Comparison of ENCODE assay signal across 15 cellular contexts in the genomic region with DNA sequence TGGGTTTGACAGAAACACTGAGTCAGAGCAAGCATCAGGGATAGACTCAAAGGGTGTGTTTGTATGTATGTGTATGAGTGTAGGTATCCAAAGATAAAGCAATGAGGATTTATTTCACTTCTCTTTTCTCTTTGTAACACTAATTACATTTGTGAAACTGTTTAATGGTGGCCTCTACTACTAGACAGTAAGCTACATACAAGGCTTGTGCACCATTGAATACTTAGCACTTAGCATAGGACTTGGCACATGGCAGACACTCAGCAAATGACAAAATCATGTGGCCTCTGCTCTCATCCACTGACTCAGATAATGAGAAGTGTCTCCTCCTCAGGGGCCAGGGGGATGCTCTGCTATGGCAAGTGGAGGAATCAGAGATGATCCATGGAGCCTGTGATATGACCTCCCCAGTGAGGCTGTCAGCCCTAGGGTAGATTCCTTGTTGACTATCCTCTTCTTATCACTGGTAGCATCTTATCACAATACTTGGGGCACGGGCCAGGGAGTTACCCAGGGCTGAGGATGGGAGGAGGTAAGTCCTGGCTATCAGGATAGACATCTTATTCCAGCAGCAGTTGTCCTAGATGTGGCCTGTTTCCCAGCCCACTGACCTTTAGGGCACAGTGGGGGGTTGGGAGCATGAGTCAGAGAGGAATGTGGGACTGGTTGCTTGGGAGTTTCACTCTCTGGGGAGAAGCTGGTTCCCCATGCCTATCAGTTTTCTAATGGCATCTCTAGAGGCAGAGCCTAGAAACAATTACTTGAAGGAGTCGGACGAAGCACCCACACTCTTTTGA.
A peak's percentile ranks its signal among the peaks of the same experiment; 100 is the strongest.
DNase-seq lines count a peak whose midpoint lies in the region; ATAC-seq and TF ChIP-seq lines count a peak whose summit lies in the region.
"Had no signal": no experiment of that assay in that cellular context is flagged by ENCODE, and none has a peak within 500 bp of the region (broad histone marks: within the 10 kb centered on the region; RNA-seq: fewer than 3 reads in every experiment).

No MANE protein-coding gene starts in this region.

- no peaks in the 10 kb centered on the region for H4K20me1 ChIP-seq in GM23248 (ENCODE audit: insufficient read depth)

- H3K9me3 ChIP-seq in GM23248 (ENCODE audit: low read depth) (no peaks in the 10 kb centered on the region), suprapubic skin (no peaks in the 10 kb centered on the region)
- H3K9me3 ChIP-seq: ascending aorta, SK-N-SH had no signal

- H3K27me3 ChIP-seq in GM23248 (replicated peaks; ENCODE audit: insufficient read depth) (peaks cover 51% of the 10 kb centered on the region), suprapubic skin (peaks cover 2% of the 10 kb centered on the region)
- H3K27me3 ChIP-seq: ascending aorta had no signal

- H3K27ac ChIP-seq in GM23248 (no peak overlapping the region), epithelial cell of prostate (peak overlapping the region; percentile 29), suprapubic skin (no peak overlapping the region)
- H3K27ac ChIP-seq: ascending aorta had no signal

- H3K9me2 ChIP-seq in GM23248 (ENCODE audit: insufficient read depth): no peaks in the 10 kb centered on the region
- H3K9me2 ChIP-seq: SK-N-SH had no signal

- ATAC-seq in GM19351 (IDR thresholded peaks at IDR 0.05; ENCODE audit: unreplicated experiment): no peak
- no peak for ATAC-seq in GM18519 (IDR thresholded peaks at IDR 0.05; ENCODE audit: low FRiP score, unreplicated experiment)
- ATAC-seq: activated T-cell treated with anti-CD3 and anti-CD28 coated beads, Interleukin-2, amount 50 U/mL, for 72 hours; GM12878 had no signal

- DNase-seq in GM23248 (peak; percentile 26), NCI-H460 (ENCODE audit: extremely low read depth, low read depth) (peak; percentile 68), epithelial cell of prostate (ENCODE audit: low read depth, low spot score) (no peak), renal cortical epithelial cell (ENCODE audit: low read depth) (peak; percentile 35), G401 (ENCODE audit: low spot score) (no peak), suprapubic skin (ENCODE audit: low spot score in 2 of 2) (no peak)
- DNase-seq: activated T-cell treated with anti-CD3 and anti-CD28 coated beads, Interleukin-2, amount 50 U/mL, for 72 hours; effector CD4-positive, alpha-beta T cell; NCI-H1092; NCI-H510A; SK-N-SH had no signal

- H3K4me1 ChIP-seq in GM23248 (ENCODE audit: insufficient read depth): peaks cover 8% of the 10 kb centered on the region
- peaks cover 13% of the 10 kb centered on the region for H3K4me1 ChIP-seq in suprapubic skin
- H3K4me1 ChIP-seq: ascending aorta had no signal

- H3F3A ChIP-seq in GM23248 (ENCODE audit: insufficient read depth): no peaks in the 10 kb centered on the region

- no peak overlapping the region for H3K4me2 ChIP-seq in GM23248 (ENCODE audit: unreplicated experiment)
- H3K4me2 ChIP-seq: SK-N-SH had no signal

- 57 to 60% methylated on average over 3 of the region's 3 CpGs for WGBS in GM23248 (ENCODE audit: low coverage in 1 of 2, low lambda C conversion rate in 2 of 2, missing lambda C conversion rate in 2 of 2), 2 experiments
- 52% methylated on average over 3 of the region's 3 CpGs for WGBS in suprapubic skin

- H3K9ac ChIP-seq in GM23248: no peak overlapping the region
- H3K9ac ChIP-seq: SK-N-SH had no signal

- TF ChIP-seq EP300 in suprapubic skin (IDR thresholded peaks at IDR 0.05): no peak

- no peaks in the 10 kb centered on the region for H3K79me2 ChIP-seq in GM23248 (ENCODE audit: insufficient read depth)

- in situ Hi-C loops in GM23248 (cut with MboI) (no loop called here), G401 (cut with HindIII; ENCODE audit: low sequenced_read_pairs) (no loop called here)

- H3K4me3 ChIP-seq in GM23248: no peak overlapping the region
- no peak overlapping the region for H3K4me3 ChIP-seq in suprapubic skin
- H3K4me3 ChIP-seq: ascending aorta, GM12878 had no signal

- H3K36me3 ChIP-seq in GM23248 (ENCODE audit: low read depth): no peaks in the 10 kb centered on the region
- H3K36me3 ChIP-seq in suprapubic skin: no peaks in the 10 kb centered on the region
- H3K36me3 ChIP-seq: ascending aorta had no signal

- no peak for TF ChIP-seq CTCF in suprapubic skin (IDR thresholded peaks at IDR 0.05)

- no peak overlapping the region for H2AFZ ChIP-seq in GM23248

- no peak for TF ChIP-seq POLR2A in suprapubic skin (IDR thresholded peaks at IDR 0.05)

Comparison
In these comparisons a context has a peak if more than half of its experiments do, and no peak if none do; other contexts are left out.
1. DNase-seq: peak in GM23248 (single experiment), NCI-H460 (single experiment) and renal cortical epithelial cell (single experiment); none in epithelial cell of prostate (single experiment), G401 (single experiment) and suprapubic skin (0 of 2).